ENCODE assay signal across 9 cellular contexts in genomic region chr13:80131204-80131603, GRCh38.
A peak's percentile ranks its signal among the peaks of the same experiment; 100 is the strongest.
DNase-seq lines count a peak whose midpoint lies in the region; ATAC-seq and TF ChIP-seq lines count a peak whose summit lies in the region.
"Had no signal": no experiment of that assay in that cellular context is flagged by ENCODE, and none has a peak within 500 bp of the region (broad histone marks: within the 10 kb centered on the region; RNA-seq: fewer than 3 reads in every experiment).

No MANE protein-coding gene starts in this region.

- no peak overlapping the region for H3K4me3 Mint-ChIP-seq in CD4-positive, alpha-beta T cell
- no peak overlapping the region for H3K4me3 Mint-ChIP-seq in activated T-helper 17 cell treated with anti-CD3 and anti-CD28 coated beads, Interleukin-2, amount 50 U/mL, for 72 hours
- H3K4me3 Mint-ChIP-seq: activated naive CD4-positive, alpha-beta T cell treated with anti-CD3 and anti-CD28 coated beads, Interleukin-2, amount 50 U/mL, for 24 hours had no signal

- in situ Hi-C loops in mammary epithelial cell (cut with MboI; ENCODE audit: low sequenced_read_pairs in 2 of 2): no loop called here

- BruUV-seq in mammary epithelial cell (replicated peaks; lab: Mats Ljungman, UMichigan): no TSS peak

- no peak overlapping the region for H3K27ac ChIP-seq in mammary epithelial cell (ENCODE audit: insufficient read depth, low read depth, low read length)
- H3K27ac ChIP-seq in layer of hippocampus (ENCODE audit: low read depth, low read length): peak overlapping the region; percentile 79
- H3K27ac ChIP-seq in CD4-positive, alpha-beta T cell (ENCODE audit: low read depth, low read length): no peak overlapping the region

- H3K4me1 Mint-ChIP-seq in CD4-positive, alpha-beta T cell (ENCODE audit: low read depth): no peaks in the 10 kb centered on the region
- no peaks in the 10 kb centered on the region for H3K4me1 Mint-ChIP-seq in activated T-helper 17 cell treated with anti-CD3 and anti-CD28 coated beads, Interleukin-2, amount 50 U/mL, for 72 hours
- H3K4me1 Mint-ChIP-seq: activated naive CD4-positive, alpha-beta T cell treated with anti-CD3 and anti-CD28 coated beads, Interleukin-2, amount 50 U/mL, for 24 hours had no signal

- H3K27ac Mint-ChIP-seq in CD4-positive, alpha-beta T cell: no peak overlapping the region
- no peak overlapping the region for H3K27ac Mint-ChIP-seq in activated T-helper 17 cell treated with anti-CD3 and anti-CD28 coated beads, Interleukin-2, amount 50 U/mL, for 72 hours
- H3K27ac Mint-ChIP-seq: activated naive CD4-positive, alpha-beta T cell treated with anti-CD3 and anti-CD28 coated beads, Interleukin-2, amount 50 U/mL, for 24 hours had no signal

- POLR2A ChIA-PET in CD4-positive, alpha-beta T cell (lab: Charles Lee): no interaction called here

- no peaks in the 10 kb centered on the region for H3K27me3 Mint-ChIP-seq in CD4-positive, alpha-beta T cell
- H3K27me3 Mint-ChIP-seq in activated T-helper 17 cell treated with anti-CD3 and anti-CD28 coated beads, Interleukin-2, amount 50 U/mL, for 72 hours: no peaks in the 10 kb centered on the region

- ATAC-seq in HG02885 (IDR thresholded peaks at IDR 0.05; ENCODE audit: poor library complexity, unreplicated experiment): no peak
- ATAC-seq in CD4-positive, alpha-beta T cell (ENCODE audit: poor library complexity): no peak
- ATAC-seq in activated T-helper 17 cell treated with anti-CD3 and anti-CD28 coated beads, Interleukin-2, amount 50 U/mL, for 72 hours (replicated peaks): no peak

- H3K9ac ChIP-seq in mammary epithelial cell (ENCODE audit: insufficient read depth, low read length): no peak overlapping the region

- no peaks in the 10 kb centered on the region for H3K36me3 Mint-ChIP-seq in CD4-positive, alpha-beta T cell (ENCODE audit: low read depth)
- no peaks in the 10 kb centered on the region for H3K36me3 Mint-ChIP-seq in activated T-helper 17 cell treated with anti-CD3 and anti-CD28 coated beads, Interleukin-2, amount 50 U/mL, for 72 hours (ENCODE audit: low read depth)
- H3K36me3 Mint-ChIP-seq: activated naive CD4-positive, alpha-beta T cell treated with anti-CD3 and anti-CD28 coated beads, Interleukin-2, amount 50 U/mL, for 24 hours had no signal

- dilution Hi-C loops in mammary epithelial cell (cut with HindIII; ENCODE audit: low sequenced_read_pairs): no loop called here

- DNase-seq in HuH-7 (ENCODE audit: low spot score) (peak; percentile 32), mammary epithelial cell (peak; percentile 12), superior temporal gyrus (ENCODE audit: extremely low spot score) (peak; percentile 91)
- DNase-seq in CD4-positive, alpha-beta T cell: no peak
- DNase-seq in activated CD4-positive, alpha-beta T cell treated with anti-CD3 and anti-CD28 coated beads, Interleukin-2, amount 50 U/mL, for 48 hours: no peak

- H3K27me3 ChIP-seq in mammary epithelial cell (ENCODE audit: insufficient read depth, low read length): no peaks in the 10 kb centered on the region
- no peaks in the 10 kb centered on the region for H3K27me3 ChIP-seq in layer of hippocampus (ENCODE audit: control insufficient read depth, insufficient read depth, low read length)
- H3K27me3 ChIP-seq in CD4-positive, alpha-beta T cell (ENCODE audit: control insufficient read depth, insufficient read depth, low read length): no peaks in the 10 kb centered on the region

- intact Hi-C loops in mammary epithelial cell (cut with micrococcal nuclease): loop anchor here (5.0 kb wide), 1 partner anchor 89 kb away; no protein-coding TSS in a partner anchor
- intact Hi-C loops in CD4-positive, alpha-beta T cell (cut with DNase I, micrococcal nuclease): no loop called here

- H3K9me3 ChIP-seq in mammary epithelial cell (replicated peaks; ENCODE audit: insufficient read depth, low read length): no peaks in the 10 kb centered on the region
- peaks cover 5% of the 10 kb centered on the region for H3K9me3 ChIP-seq in CD4-positive, alpha-beta T cell (ENCODE audit: control insufficient read depth, low read length)

- WGBS in mammary epithelial cell (ENCODE audit: low coverage, missing lambda C conversion rate): 3% methylated on average over 4 of the region's 4 CpGs

- no peaks in the 10 kb centered on the region for H4K20me1 ChIP-seq in mammary epithelial cell (ENCODE audit: insufficient read depth, low read length)

- no peak for TF ChIP-seq CTCF in mammary epithelial cell (conservative IDR thresholded peaks at IDR 0.05 in 1 of 2, IDR thresholded peaks at IDR 0.05 in 1 of 2; ENCODE audit: extremely low read depth in 1 of 2, insufficient read depth in 1 of 2, low read depth in 1 of 2, low read length in 2 of 2)
- TF ChIP-seq CTCF in CD4-positive, alpha-beta T cell (IDR thresholded peaks at IDR 0.05): no peak

- CTCF ChIA-PET in mammary epithelial cell (lab: Charles Lee; ENCODE audit: low non-redundant PET): no interaction called here
- CTCF ChIA-PET in CD4-positive, alpha-beta T cell (lab: Charles Lee): no interaction called here

- no peaks in the 10 kb centered on the region for H3K36me3 ChIP-seq in mammary epithelial cell (ENCODE audit: insufficient read depth, low read length)

- peaks cover 2% of the 10 kb centered on the region for H3K9me3 Mint-ChIP-seq in CD4-positive, alpha-beta T cell
- H3K9me3 Mint-ChIP-seq in activated T-helper 17 cell treated with anti-CD3 and anti-CD28 coated beads, Interleukin-2, amount 50 U/mL, for 72 hours: no peaks in the 10 kb centered on the region
- H3K9me3 Mint-ChIP-seq: activated naive CD4-positive, alpha-beta T cell treated with anti-CD3 and anti-CD28 coated beads, Interleukin-2, amount 50 U/mL, for 24 hours had no signal

- H3K4me2 ChIP-seq in mammary epithelial cell (ENCODE audit: insufficient read depth, low read depth, low read length): peak overlapping the region; percentile 83

- peak overlapping the region; percentile 25 to 52 (median 41) for H3K4me3 ChIP-seq in mammary epithelial cell (replicated peaks in 1 of 3; ENCODE audit: insufficient read depth in 1 of 3, low read depth in 2 of 3, low read length in 3 of 3)

- peaks cover 11% of the 10 kb centered on the region for H3K4me1 ChIP-seq in mammary epithelial cell (ENCODE audit: insufficient read depth, low read length)

- H3K79me2 ChIP-seq in mammary epithelial cell (ENCODE audit: insufficient read depth, low read length): no peaks in the 10 kb centered on the region

- peak overlapping the region; percentile 77 for H2AFZ ChIP-seq in mammary epithelial cell (ENCODE audit: low read depth, low read length)

Comparison
In these comparisons a context has a peak if more than half of its experiments do, and no peak if none do; other contexts are left out.
1. DNase-seq: peak in HuH-7 (single experiment), mammary epithelial cell (single experiment) and superior temporal gyrus (single experiment); none in CD4-positive, alpha-beta T cell (0 of 10) and activated CD4-positive, alpha-beta T cell treated with anti-CD3 and anti-CD28 coated beads, Interleukin-2, amount 50 U/mL, for 48 hours (0 of 2).